9 cellular contexts compared by ENCODE assay signal in genomic region chr7:19442016-19442785, GRCh38.
DNase-seq lines count a peak whose midpoint lies in the region; ATAC-seq, FAIRE-seq and TF ChIP-seq lines count a peak whose summit lies in the region.
"Had no signal": no experiment of that assay in that cellular context is flagged by ENCODE, and none has a peak within 500 bp of the region (broad histone marks: within the 10 kb centered on the region; RNA-seq: fewer than 3 reads in every experiment).

No MANE protein-coding gene starts in this region.

- peak; percentile 25 for DNase-seq in NCI-H510A treated with DMSO at 0.1 percent for 48 hours (lab: John Stamatoyannopoulos, UW)
- DNase-seq in NCI-H510A (lab: John Stamatoyannopoulos, UW) = no peak
- DNase-seq in NCI-H146 (lab: John Stamatoyannopoulos, UW) = peak; percentile 47
- DNase-seq in bronchial epithelial cell (ENCODE audit: low read depth) = peak; percentile 42
- no peak for DNase-seq in activated naive CD4-positive, alpha-beta T cell treated with anti-CD3 and anti-CD28 coated beads, Interleukin-2, amount 50 U/mL, for 16 hours
- no peak for DNase-seq in heart right ventricle

- H3K4me3 Mint-ChIP-seq in stimulated activated memory B cell treated with anti-CD40 and anti-IgM and Interleukin-4, amounts not matched to agents 10 μg/mL and 1 μg/mL and 100 μg/mL, for 72 hours = no peak overlapping the region
- H3K4me3 Mint-ChIP-seq: B cell had no signal

- H3K9me3 Mint-ChIP-seq in stimulated activated memory B cell treated with anti-CD40 and anti-IgM and Interleukin-4, amounts not matched to agents 10 μg/mL and 1 μg/mL and 100 μg/mL, for 72 hours = no peaks in the 10 kb centered on the region

- WGBS in heart right ventricle, 2 donors = 49 to 60% methylated on average over 4 of the region's 4 CpGs

- H3K4me1 Mint-ChIP-seq in stimulated activated memory B cell treated with anti-CD40 and anti-IgM and Interleukin-4, amounts not matched to agents 10 μg/mL and 1 μg/mL and 100 μg/mL, for 72 hours = no peaks in the 10 kb centered on the region
- H3K4me1 Mint-ChIP-seq: B cell had no signal

- H3K27ac ChIP-seq in heart right ventricle = no peak overlapping the region

- intact Hi-C loops in heart right ventricle (cut with DNase I) = no loop called here

- ATAC-seq in stimulated activated memory B cell treated with anti-CD40 and anti-IgM and Interleukin-4, amounts not matched to agents 10 μg/mL and 1 μg/mL and 100 μg/mL, for 72 hours = peak; percentile 34
- ATAC-seq in GM21723 (IDR thresholded peaks at IDR 0.05; ENCODE audit: unreplicated experiment) (no peak), heart right ventricle (no peak)

- no peaks in the 10 kb centered on the region for H3K27me3 ChIP-seq in bronchial epithelial cell (ENCODE audit: control insufficient read depth, insufficient read depth, low read length)
- no peaks in the 10 kb centered on the region for H3K27me3 ChIP-seq in heart right ventricle

- H3K36me3 Mint-ChIP-seq in stimulated activated memory B cell treated with anti-CD40 and anti-IgM and Interleukin-4, amounts not matched to agents 10 μg/mL and 1 μg/mL and 100 μg/mL, for 72 hours = no peaks in the 10 kb centered on the region

- H3K9me3 ChIP-seq in heart right ventricle = peaks cover 0 to 1% (median 0%) of the 10 kb centered on the region in 11 donors

- no peaks in the 10 kb centered on the region for H3K27me3 Mint-ChIP-seq in stimulated activated memory B cell treated with anti-CD40 and anti-IgM and Interleukin-4, amounts not matched to agents 10 μg/mL and 1 μg/mL and 100 μg/mL, for 72 hours

- H3K36me3 ChIP-seq in bronchial epithelial cell (ENCODE audit: control insufficient read depth, insufficient read depth, low read length) (no peaks in the 10 kb centered on the region), heart right ventricle (no peaks in the 10 kb centered on the region)

- no peak overlapping the region for H3K27ac Mint-ChIP-seq in stimulated activated memory B cell treated with anti-CD40 and anti-IgM and Interleukin-4, amounts not matched to agents 10 μg/mL and 1 μg/mL and 100 μg/mL, for 72 hours
- H3K27ac Mint-ChIP-seq: B cell had no signal

- TF ChIP-seq CTCF in bronchial epithelial cell (IDR thresholded peaks at IDR 0.05; ENCODE audit: insufficient read depth, low read length, severe bottlenecking) = peak; percentile 54
- peak in 1 of 9 donors; percentile 25 for TF ChIP-seq CTCF in heart right ventricle (IDR thresholded peaks at IDR 0.05)

- H3K4me3 ChIP-seq in bronchial epithelial cell (ENCODE audit: low read depth, low read length) (no peak overlapping the region), heart right ventricle (no peak overlapping the region)

- no peak for FAIRE-seq in bronchial epithelial cell (lab: Jason Lieb, UNC)

- no peaks in the 10 kb centered on the region for H3K4me1 ChIP-seq in heart right ventricle

Comparison
In these comparisons a context has a peak if more than half of its experiments do, and no peak if none do; other contexts are left out.
1. DNase-seq: peak in NCI-H510A treated with DMSO at 0.1 percent for 48 hours (single experiment), NCI-H146 (single experiment) and bronchial epithelial cell (single experiment); none in NCI-H510A (single experiment), activated naive CD4-positive, alpha-beta T cell treated with anti-CD3 and anti-CD28 coated beads, Interleukin-2, amount 50 U/mL, for 16 hours (single experiment) and heart right ventricle (0 of 2).